In the genomic region with DNA sequence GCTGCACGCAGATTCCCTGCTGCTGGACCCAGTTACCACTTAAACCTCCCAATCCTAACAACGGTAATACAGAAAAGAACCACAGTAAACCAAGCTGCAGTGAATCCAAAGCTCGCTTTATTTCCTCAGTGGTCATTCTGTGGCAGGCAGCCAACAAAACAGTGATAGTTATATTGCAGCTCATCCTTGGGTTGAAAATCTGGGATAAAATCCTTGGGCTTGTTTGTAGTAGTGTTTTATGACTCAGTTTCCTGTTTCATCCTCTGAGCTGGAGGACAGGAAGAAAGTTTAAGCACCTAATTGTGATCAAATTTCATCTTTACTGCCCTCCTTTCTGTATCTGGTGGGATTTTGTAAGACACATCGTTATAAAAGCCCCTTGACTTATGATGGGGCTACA, we compare ENCODE assay signal across 17 cellular contexts. TPM values are rescaled to one million over a fixed set of nuclear protein-coding genes. Genes with fewer than 3 reads are reported as not detected.
A peak's percentile ranks its signal among the peaks of the same experiment; 100 is the strongest.
DNase-seq lines count a peak whose midpoint lies in the region; ATAC-seq, FAIRE-seq and TF ChIP-seq lines count a peak whose summit lies in the region.
"Had no signal": no experiment of that assay in that cellular context is flagged by ENCODE, and none has a peak within 500 bp of the region (broad histone marks: within the 10 kb centered on the region; RNA-seq: fewer than 3 reads in every experiment).

No MANE protein-coding gene starts in this region.

- TF ChIP-seq EP300 in GM12878 (IDR thresholded peaks at IDR 0.05; ENCODE audit: borderline replicate concordance in 1 of 2, control insufficient read depth in 1 of 2, low read depth in 2 of 2, low read length in 2 of 2), result no peak

- CTCF ChIA-PET in GM12878 (lab: Yijun Ruan, JAX), result interaction anchor here (0.7 to 1.2 kb wide), 3 partner anchors 218 to 315 kb away, joined by 3 read pairs; no protein-coding TSS in a partner anchor

- H3K27ac ChIP-seq in GM12878 (ENCODE audit: control insufficient read depth, insufficient read depth), result no peak overlapping the region
- H3K27ac ChIP-seq: esophagus squamous epithelium, left lung, upper lobe of left lung, VCaP had no signal

- no peak for TF ChIP-seq POLR2A in GM12878 (IDR thresholded peaks at IDR 0.05; ENCODE audit: low read depth, low read length)

- H3K36me3 ChIP-seq in GM12878 (ENCODE audit: control insufficient read depth in 2 of 2, insufficient read depth in 2 of 2, low read length in 1 of 2), result 0 out of 4 replicates have a peak, but pooled peaks cover 0 to 3% of the 10 kb centered on the region in 2 experiments

- in situ Hi-C loops in GM12878 (cut with MboI), result no loop called here

- BruUV-seq in GM12878 (replicated peaks; lab: Mats Ljungman, UMichigan), result no TSS peak

- no peaks in the 10 kb centered on the region for H3K79me2 ChIP-seq in GM12878 (ENCODE audit: control insufficient read depth, insufficient read depth, low read length)

- H3K9me3 ChIP-seq in GM12878 (replicated peaks; ENCODE audit: control insufficient read depth, insufficient read depth, low read length), result no peaks in the 10 kb centered on the region
- H3K9me3 ChIP-seq: esophagus squamous epithelium, left lung, upper lobe of left lung had no signal

- POLR2A ChIA-PET in GM12878 (lab: Charles Lee), result interaction anchor here (0.6 to 0.7 kb wide), 2 partner anchors 47 to 73 kb away, joined by 3 to 4 read pairs; no protein-coding TSS in a partner anchor

- H3K27me3 ChIP-seq in GM12878 (replicated peaks in 1 of 2; ENCODE audit: control insufficient read depth in 2 of 2, insufficient read depth in 2 of 2, low read length in 1 of 2), result no peaks in the 10 kb centered on the region
- H3K27me3 ChIP-seq: esophagus squamous epithelium, left lung, upper lobe of left lung had no signal

- no peak for TF ChIP-seq RAD21 in GM12878 (IDR thresholded peaks at IDR 0.05; ENCODE audit: insufficient read depth, low read depth, low read length)

- H4K20me1 ChIP-seq in GM12878 (ENCODE audit: control insufficient read depth, insufficient read depth), result no peaks in the 10 kb centered on the region

- no peak for FAIRE-seq in GM12878 (lab: Jason Lieb, UNC)

- TF ChIP-seq CTCF in GM12878 (IDR thresholded peaks at IDR 0.05 in 2 of 3, conservative IDR thresholded peaks at IDR 0.05 in 1 of 3; ENCODE audit: control insufficient read depth in 2 of 3, extremely low read depth in 1 of 3, insufficient read depth in 1 of 3, low read depth in 3 of 3, low read length in 3 of 3) (no peak), foreskin fibroblast (IDR thresholded peaks at IDR 0.05; ENCODE audit: low read depth, low read length) (no peak)

- RAD21 ChIA-PET in GM12878 (lab: Charles Lee; ENCODE audit: unreplicated experiment), result no interaction called here

- ATAC-seq in GM12878, result no peak
- ATAC-seq: left lung had no signal

- H3K4me3 ChIP-seq in GM12878 (no peak overlapping the region), foreskin fibroblast (ENCODE audit: low read depth in 1 of 2, low read length in 2 of 2) (no peak overlapping the region)
- H3K4me3 ChIP-seq: esophagus squamous epithelium, left lung, upper lobe of left lung had no signal

- SMC1A ChIA-PET in GM12878 (lab: Charles Lee; ENCODE audit: uncharacterized antibody, unreplicated experiment), result interaction anchor here (1.1 to 2.1 kb wide), 2 partner anchors 301 to 312 kb away, joined by 4 to 8 read pairs; no protein-coding TSS in a partner anchor

- H2AFZ ChIP-seq in GM12878 (ENCODE audit: control insufficient read depth, low read depth, low read length), result no peak overlapping the region

- peaks cover 14% of the 10 kb centered on the region for H3K4me1 ChIP-seq in GM12878 (ENCODE audit: control insufficient read depth, insufficient read depth, low read length)
- H3K4me1 ChIP-seq: left lung had no signal

- no peak overlapping the region for H3K4me2 ChIP-seq in GM12878 (ENCODE audit: control insufficient read depth, insufficient read depth)

- H3K9ac ChIP-seq in GM12878 (ENCODE audit: control insufficient read depth, insufficient read depth, low read length), result no peak overlapping the region

- 99% methylated on average over 4 of the region's 4 CpGs for WGBS in GM12878 (ENCODE audit: insufficient coverage, insufficient replicate concordance, low lambda C conversion rate, missing lambda C conversion rate)

- DNase-seq in HT1080 (ENCODE audit: low read depth) (peak; percentile 85), GM12878 (ENCODE audit: low read depth, low spot score) (no peak), foreskin fibroblast (peak; percentile 44 to 54), stromal cell of bone marrow (ENCODE audit: low read depth) (peak; percentile 15), 8988T (no peak), OCI-M1 (lab: John Stamatoyannopoulos, UW) (no peak), NCI-H2196 (lab: John Stamatoyannopoulos, UW; ENCODE audit: unreplicated experiment) (no peak)
- DNase-seq: activated CD4-positive, alpha-beta memory T cell treated with anti-CD3 and anti-CD28 coated beads for 36 hours; amygdala; DMS79 treated with DMSO at 0.1 percent for 48 hours; esophagus squamous epithelium; head of caudate nucleus; left lung; NCI-H1694 treated with DMSO at 0.1 percent for 48 hours; NCI-H345 had no signal

- intact Hi-C loops in GM12878 (cut with micrococcal nuclease; ENCODE audit: unreplicated experiment), result loop anchor here (10.0 kb wide), 1 partner anchor 1296 kb away; no protein-coding TSS in a partner anchor

TF ChIP-seq in GM12878, 131 proteins besides CTCF, POLR2A, EP300 and RAD21:
- TF ChIP-seq GABPA (IDR thresholded peaks at IDR 0.05; ENCODE audit: low read depth) (no peak), POLR2AphosphoS2 (IDR thresholded peaks at IDR 0.05; ENCODE audit: low read depth, low read length) (0 out of 2 replicates have a peak, but pooled peaks have one; percentile 19)
- TF ChIP-seq, protein P1, sequence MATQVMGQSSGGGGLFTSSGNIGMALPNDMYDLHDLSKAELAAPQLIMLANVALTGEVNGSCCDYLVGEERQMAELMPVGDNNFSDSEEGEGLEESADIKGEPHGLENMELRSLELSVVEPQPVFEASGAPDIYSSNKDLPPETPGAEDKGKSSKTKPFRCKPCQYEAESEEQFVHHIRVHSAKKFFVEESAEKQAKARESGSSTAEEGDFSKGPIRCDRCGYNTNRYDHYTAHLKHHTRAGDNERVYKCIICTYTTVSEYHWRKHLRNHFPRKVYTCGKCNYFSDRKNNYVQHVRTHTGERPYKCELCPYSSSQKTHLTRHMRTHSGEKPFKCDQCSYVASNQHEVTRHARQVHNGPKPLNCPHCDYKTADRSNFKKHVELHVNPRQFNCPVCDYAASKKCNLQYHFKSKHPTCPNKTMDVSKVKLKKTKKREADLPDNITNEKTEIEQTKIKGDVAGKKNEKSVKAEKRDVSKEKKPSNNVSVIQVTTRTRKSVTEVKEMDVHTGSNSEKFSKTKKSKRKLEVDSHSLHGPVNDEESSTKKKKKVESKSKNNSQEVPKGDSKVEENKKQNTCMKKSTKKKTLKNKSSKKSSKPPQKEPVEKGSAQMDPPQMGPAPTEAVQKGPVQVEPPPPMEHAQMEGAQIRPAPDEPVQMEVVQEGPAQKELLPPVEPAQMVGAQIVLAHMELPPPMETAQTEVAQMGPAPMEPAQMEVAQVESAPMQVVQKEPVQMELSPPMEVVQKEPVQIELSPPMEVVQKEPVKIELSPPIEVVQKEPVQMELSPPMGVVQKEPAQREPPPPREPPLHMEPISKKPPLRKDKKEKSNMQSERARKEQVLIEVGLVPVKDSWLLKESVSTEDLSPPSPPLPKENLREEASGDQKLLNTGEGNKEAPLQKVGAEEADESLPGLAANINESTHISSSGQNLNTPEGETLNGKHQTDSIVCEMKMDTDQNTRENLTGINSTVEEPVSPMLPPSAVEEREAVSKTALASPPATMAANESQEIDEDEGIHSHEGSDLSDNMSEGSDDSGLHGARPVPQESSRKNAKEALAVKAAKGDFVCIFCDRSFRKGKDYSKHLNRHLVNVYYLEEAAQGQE (IDR thresholded peaks at IDR 0.05; ENCODE audit: low read depth, low read length), result no peak

RNA-seq across cellular contexts. Expression of a gene that starts 31.4 kb away (rescaled TPM):
- total RNA-seq in HT1080 (2014; rRNA removed; shearing (Covaris generic)), result 92.0 and 98.1 TPM in 2 replicates
- polyA plus RNA-seq in HT1080 (2015; cell fraction: cytosol; rRNA removed), result 31.6 and 33.8 TPM in 2 replicates
- polyA plus RNA-seq in HT1080 (2015; cell fraction: nucleus; rRNA removed), result 151 and 176 TPM in 2 replicates
- total RNA-seq in GM12878 (2013; cell fraction: nucleolus; rRNA removed), result 369 and 374 TPM in 2 replicates
- total RNA-seq in GM12878 (2014; rRNA removed) (73.9 and 82.9 TPM in 2 replicates), GM12878 (2014; rRNA removed; fragmentation: Illumina TruSeq; extraction: Trizol) (104 and 110 TPM in 2 replicates), GM12878 (2021) (119 and 130 TPM in 2 replicates)
- polyA plus RNA-seq in GM12878 (2011; ENCODE audit: low read depth), result 29.7 TPM
- polyA plus RNA-seq in GM12878 (2011; rRNA removed) (119 and 174 TPM in 2 replicates), GM12878 (2014; fragmentation: Illumina TruSeq; extraction: Trizol) (89.2 and 120 TPM in 2 replicates), GM12878 (2014; fragmentation: Nextera tagmentation; extraction: Ambion mirVana) (10 to 100 TPM; 30.8 to 39.0 TPM), GM12878 (2014; rRNA removed) (65.2 and 73.9 TPM in 2 replicates), GM12878 (2016; fragmentation: Nextera tagmentation; extraction: Ambion mirVana) (10 to 100 TPM; 55.5 to 61.6 TPM)
- polyA plus RNA-seq in GM12878 (2011; cell fraction: cytosol; rRNA removed), result 42.8 and 51.7 TPM in 2 replicates
- 122 and 154 TPM in 2 replicates for polyA plus RNA-seq in GM12878 (2011; cell fraction: nucleus; rRNA removed)
- 48.4 and 72.6 TPM in 2 replicates for polyA plus RNA-seq in GM12878 (2012)
- 228 and 334 TPM in 2 replicates for polyA minus RNA-seq in GM12878 (2011; rRNA and poly(A)+ RNA removed)
- 50.6 and 59.6 TPM in 2 replicates for polyA minus RNA-seq in GM12878 (2011; cell fraction: cytosol; rRNA and poly(A)+ RNA removed)
- polyA minus RNA-seq in GM12878 (2011; cell fraction: nucleus; rRNA and poly(A)+ RNA removed), result 159 and 183 TPM in 2 replicates

Comparison
In these comparisons a context has a peak if more than half of its experiments do, and no peak if none do; other contexts are left out.
1. DNase-seq: peak in HT1080 (single experiment), foreskin fibroblast (2 of 2) and stromal cell of bone marrow (single experiment); none in GM12878 (single experiment), 8988T (single experiment), OCI-M1 (single experiment) and NCI-H2196 (single experiment).